In the genomic region with DNA sequence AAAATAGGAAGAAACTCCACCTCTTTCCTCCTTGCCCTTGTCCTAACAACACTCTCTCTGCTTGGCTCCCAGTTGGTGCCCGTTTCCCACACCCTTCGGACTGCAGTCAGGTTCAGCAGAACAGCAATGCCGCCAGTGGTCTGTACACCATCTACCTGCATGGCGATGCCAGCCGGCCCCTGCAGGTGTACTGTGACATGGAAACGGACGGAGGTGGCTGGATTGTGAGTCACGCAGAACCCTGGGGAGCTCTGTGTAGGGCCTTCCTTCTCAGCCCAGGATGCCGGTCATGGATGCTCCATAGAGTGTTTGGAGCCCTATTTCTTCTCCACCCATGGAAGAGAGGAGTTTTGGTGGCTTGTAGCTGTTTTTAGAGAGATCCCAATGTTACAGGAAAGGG, we compare ENCODE assay signal across 1 cellular context.
TF ChIP-seq lines count a peak whose summit lies in the region.

No MANE protein-coding gene starts in this region.

TF ChIP-seq in IMR-90, 13 proteins besides CTCF, POLR2A, EP300 and RAD21:
- TF ChIP-seq SMC3 (IDR thresholded peaks at IDR 0.05; ENCODE audit: low read depth, low read length) (no peak), CEBPB (IDR thresholded peaks at IDR 0.05; ENCODE audit: low read depth, low read length) (no peak), MXI1 (IDR thresholded peaks at IDR 0.05; ENCODE audit: borderline replicate concordance, low read depth, low read length) (no peak), BHLHE40 (IDR thresholded peaks at IDR 0.05; ENCODE audit: low read depth, low read length) (no peak), FOS (IDR thresholded peaks at IDR 0.05; ENCODE audit: low read depth, low read length) (no peak), RCOR1 (IDR thresholded peaks at IDR 0.05; ENCODE audit: insufficient replicate concordance, low read length) (no peak), MAFK (IDR thresholded peaks at IDR 0.05; ENCODE audit: low read depth, low read length) (no peak), MAZ (IDR thresholded peaks at IDR 0.05; ENCODE audit: borderline replicate concordance, low read depth, low read length) (no peak), NFE2L2 (IDR thresholded peaks at IDR 0.05; ENCODE audit: low read depth, low read length) (no peak), ELK1 (IDR thresholded peaks at IDR 0.05; ENCODE audit: borderline replicate concordance, low read depth, low read length) (no peak)
